ENCODE assay signal across 39 cellular contexts in the genomic region with DNA sequence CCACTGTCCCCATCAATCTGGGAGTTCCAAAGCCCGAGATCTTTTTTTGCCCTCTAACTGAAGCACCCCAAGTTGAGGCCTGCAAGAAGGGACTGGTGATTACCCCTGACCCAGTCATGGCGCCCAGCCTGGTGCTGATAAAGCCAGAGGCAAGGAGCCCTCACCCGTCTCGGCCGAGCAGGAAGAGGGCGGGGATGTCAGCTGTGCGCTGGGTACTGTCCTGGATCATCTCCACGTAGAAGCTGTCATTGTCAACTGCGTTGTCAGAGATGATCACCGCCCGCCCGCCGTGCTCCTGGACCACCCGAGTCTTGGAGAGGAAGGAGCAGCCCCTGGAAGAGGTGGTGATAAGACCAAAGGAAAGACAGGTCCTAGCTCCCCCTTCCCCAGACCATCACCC. TPM values are rescaled to one million over a fixed set of nuclear protein-coding genes. Genes with fewer than 3 reads are reported as not detected.
"Had no signal": no experiment of that assay in that cellular context is flagged by ENCODE, and none has a peak within 500 bp of the region (broad histone marks: within the 10 kb centered on the region; RNA-seq: fewer than 3 reads in every experiment).

No MANE protein-coding gene starts in this region.

- H3K27ac Mint-ChIP-seq: activated CD4-positive, alpha-beta memory T cell treated with anti-CD3 and anti-CD28 coated beads for 36 hours; activated CD4-positive, alpha-beta T cell treated with anti-CD3 and anti-CD28 coated beads for 36 hours; activated CD4-positive, alpha-beta T cell treated with anti-CD3 and anti-CD28 coated beads, Interleukin-2, amount 10 ng/mL, durations not matched to agents 24 days and 14 days; activated naive CD4-positive, alpha-beta T cell treated with anti-CD3 and anti-CD28 coated beads for 36 hours; activated naive CD8-positive, alpha-beta T cell treated with anti-CD3 and anti-CD28 coated beads for 36 hours; activated naive CD8-positive, alpha-beta T cell treated with anti-CD3 and anti-CD28 coated beads, Interleukin-2, amount 50 U/mL, for 24 hours; activated T-helper 1 cell treated with anti-CD3 and anti-CD28 coated beads, Interleukin-12 subunit alpha, Interleukin-12 subunit beta, Interleukin-2, Interleukin-4 antibody, amounts not matched to agents 30 ng/mL and 10 ng/mL and 1 ng/mL, durations not matched to agents 14 hours and 24 hours and 36 hours; activated T-helper 2 cell treated with anti-CD3 and anti-CD28 coated beads, Interferon-gamma antibody, Interleukin-2, Interleukin-4, amounts not matched to agents 10 μg/mL and 5 μg/mL and 100 μg/mL, durations not matched to agents 14 hours and 24 hours and 36 hours had no signal

- H3K27me3 ChIP-seq: adrenal gland, body of pancreas, esophagus squamous epithelium, gastroesophageal sphincter had no signal

- H3K9me3 Mint-ChIP-seq: activated CD4-positive, alpha-beta memory T cell treated with anti-CD3 and anti-CD28 coated beads for 36 hours; activated CD4-positive, alpha-beta T cell treated with anti-CD3 and anti-CD28 coated beads, Interleukin-2, amount 10 ng/mL, durations not matched to agents 24 days and 14 days; activated naive CD4-positive, alpha-beta T cell treated with anti-CD3 and anti-CD28 coated beads for 36 hours; activated naive CD4-positive, alpha-beta T cell treated with anti-CD3 and anti-CD28 coated beads, Interleukin-2, amount 50 U/mL, for 24 hours; activated naive CD8-positive, alpha-beta T cell treated with anti-CD3 and anti-CD28 coated beads for 36 hours; activated naive CD8-positive, alpha-beta T cell treated with anti-CD3 and anti-CD28 coated beads, Interleukin-2, amount 50 U/mL, for 24 hours; activated T-helper 1 cell treated with anti-CD3 and anti-CD28 coated beads, Interleukin-12 subunit alpha, Interleukin-12 subunit beta, Interleukin-2, Interleukin-4 antibody, amounts not matched to agents 30 ng/mL and 10 ng/mL and 1 ng/mL, durations not matched to agents 14 hours and 24 hours and 36 hours; activated T-helper 2 cell treated with anti-CD3 and anti-CD28 coated beads, Interferon-gamma antibody, Interleukin-2, Interleukin-4, amounts not matched to agents 10 μg/mL and 5 μg/mL and 100 μg/mL, durations not matched to agents 14 hours and 24 hours and 36 hours; effector memory CD8-positive, alpha-beta T cell had no signal

- H3K27ac ChIP-seq: adrenal gland, body of pancreas, epithelial cell of prostate, esophagus squamous epithelium, gastroesophageal sphincter had no signal

- DNase-seq: activated CD4-positive, alpha-beta memory T cell treated with anti-CD3 and anti-CD28 coated beads for 36 hours; activated CD4-positive, alpha-beta T cell treated with anti-CD3 and anti-CD28 coated beads for 36 hours; activated CD4-positive, alpha-beta T cell treated with anti-CD3 and anti-CD28 coated beads, Interleukin-2, amount 10 ng/mL, durations not matched to agents 24 days and 14 days; activated CD4-positive, CD25-positive, alpha-beta regulatory T cell; activated CD4-positive, CD25-positive, alpha-beta regulatory T cell treated with anti-CD3 and anti-CD28 coated beads, Interleukin-2, amount 50 U/mL, for 72 hours; activated CD8-positive, alpha-beta memory T cell treated with anti-CD3 and anti-CD28 coated beads, Interleukin-2, amount 10 ng/mL, durations not matched to agents 7 days and 5 days; activated CD8-positive, alpha-beta memory T cell treated with anti-CD3 and anti-CD28 coated beads, Interleukin-2, amount 50 U/mL, for 4 hours; activated CD8-positive, alpha-beta T cell treated with anti-CD3 and anti-CD28 coated beads, Interleukin-2, amount 10 ng/mL, durations not matched to agents 7 days and 5 days; activated effector memory CD4-positive, alpha-beta T cell treated with anti-CD3 and anti-CD28 coated beads, Interleukin-2, amount 50 U/mL, for 16 hours; activated naive CD4-positive, alpha-beta T cell treated with anti-CD3 and anti-CD28 coated beads for 36 hours; activated naive CD8-positive, alpha-beta T cell treated with anti-CD3 and anti-CD28 coated beads for 36 hours; activated naive CD8-positive, alpha-beta T cell treated with anti-CD3 and anti-CD28 coated beads, Interleukin-2, amount 50 U/mL, for 24 hours; activated T-cell treated with anti-CD3 and anti-CD28 coated beads, Interleukin-2, amount 50 U/mL, for 1 hour; activated T-cell treated with anti-CD3 and anti-CD28 coated beads, Interleukin-2, amount 50 U/mL, for 48 hours; adrenal gland; amygdala; aorta; body of pancreas; caudate nucleus; cortex of kidney; dermis blood vessel endothelial cell; effector CD4-positive, alpha-beta T cell; effector memory CD8-positive, alpha-beta T cell; esophagus squamous epithelium; foreskin melanocyte; T-helper 2 cell had no signal

- H3K4me3 Mint-ChIP-seq: activated CD4-positive, alpha-beta memory T cell treated with anti-CD3 and anti-CD28 coated beads for 36 hours; activated CD4-positive, alpha-beta T cell treated with anti-CD3 and anti-CD28 coated beads for 36 hours; activated CD4-positive, alpha-beta T cell treated with anti-CD3 and anti-CD28 coated beads, Interleukin-2, amount 10 ng/mL, durations not matched to agents 24 days and 14 days; activated CD8-positive, alpha-beta memory T cell treated with anti-CD3 and anti-CD28 coated beads, Interleukin-2, amount 10 ng/mL, durations not matched to agents 7 days and 5 days; activated CD8-positive, alpha-beta T cell treated with anti-CD3 and anti-CD28 coated beads, Interleukin-2, amount 10 ng/mL, durations not matched to agents 7 days and 5 days; activated naive CD4-positive, alpha-beta T cell treated with anti-CD3 and anti-CD28 coated beads for 36 hours; activated naive CD4-positive, alpha-beta T cell treated with anti-CD3 and anti-CD28 coated beads, Interleukin-2, amount 50 U/mL, for 24 hours; activated naive CD8-positive, alpha-beta T cell treated with anti-CD3 and anti-CD28 coated beads for 36 hours; activated naive CD8-positive, alpha-beta T cell treated with anti-CD3 and anti-CD28 coated beads, Interleukin-2, amount 50 U/mL, for 24 hours; activated T-helper 1 cell treated with anti-CD3 and anti-CD28 coated beads, Interleukin-12 subunit alpha, Interleukin-12 subunit beta, Interleukin-2, Interleukin-4 antibody, amounts not matched to agents 30 ng/mL and 10 ng/mL and 1 ng/mL, durations not matched to agents 14 hours and 24 hours and 36 hours; effector memory CD8-positive, alpha-beta T cell had no signal

- H3K9me3 ChIP-seq: adrenal gland, body of pancreas, esophagus squamous epithelium, gastroesophageal sphincter had no signal

- H3K27me3 Mint-ChIP-seq: activated CD4-positive, alpha-beta T cell treated with anti-CD3 and anti-CD28 coated beads for 36 hours; activated CD4-positive, alpha-beta T cell treated with anti-CD3 and anti-CD28 coated beads, Interleukin-2, amount 10 ng/mL, durations not matched to agents 24 days and 14 days; activated CD8-positive, alpha-beta memory T cell treated with anti-CD3 and anti-CD28 coated beads, Interleukin-2, amount 10 ng/mL, durations not matched to agents 7 days and 5 days; activated naive CD4-positive, alpha-beta T cell treated with anti-CD3 and anti-CD28 coated beads, Interleukin-2, amount 50 U/mL, for 24 hours; activated naive CD8-positive, alpha-beta T cell treated with anti-CD3 and anti-CD28 coated beads for 36 hours; activated naive CD8-positive, alpha-beta T cell treated with anti-CD3 and anti-CD28 coated beads, Interleukin-2, amount 50 U/mL, for 24 hours; effector memory CD8-positive, alpha-beta T cell had no signal

- ATAC-seq: activated CD4-positive, alpha-beta T cell treated with anti-CD3 and anti-CD28 coated beads for 36 hours; activated CD8-positive, alpha-beta memory T cell treated with anti-CD3 and anti-CD28 coated beads, Interleukin-2, amount 10 ng/mL, durations not matched to agents 7 days and 5 days; activated CD8-positive, alpha-beta T cell treated with anti-CD3 and anti-CD28 coated beads, Interleukin-2, amount 10 ng/mL, durations not matched to agents 7 days and 5 days; activated naive CD8-positive, alpha-beta T cell treated with anti-CD3 and anti-CD28 coated beads, Interleukin-2, amount 50 U/mL, for 24 hours; body of pancreas; effector memory CD8-positive, alpha-beta T cell; gastroesophageal sphincter had no signal

- H3K4me3 ChIP-seq: adrenal gland, body of pancreas, esophagus squamous epithelium, gastroesophageal sphincter had no signal

- H3K36me3 Mint-ChIP-seq: activated naive CD8-positive, alpha-beta T cell treated with anti-CD3 and anti-CD28 coated beads for 36 hours had no signal

RNA-seq across cellular contexts. Expression of a gene that starts 26.3 kb away (rescaled TPM):
- total RNA-seq: activated CD4-positive, alpha-beta memory T cell treated with anti-CD3 and anti-CD28 coated beads for 36 hours; activated CD4-positive, alpha-beta T cell treated with anti-CD3 and anti-CD28 coated beads for 36 hours; activated CD4-positive, alpha-beta T cell treated with anti-CD3 and anti-CD28 coated beads, Interleukin-2, amount 10 ng/mL, durations not matched to agents 24 days and 14 days; activated CD8-positive, alpha-beta memory T cell treated with anti-CD3 and anti-CD28 coated beads for 36 hours; activated CD8-positive, alpha-beta memory T cell treated with anti-CD3 and anti-CD28 coated beads, Interleukin-2, amount 10 ng/mL, durations not matched to agents 7 days and 5 days; activated CD8-positive, alpha-beta T cell treated with anti-CD3 and anti-CD28 coated beads, Interleukin-2, amount 10 ng/mL, durations not matched to agents 7 days and 5 days; activated naive CD4-positive, alpha-beta T cell treated with anti-CD3 and anti-CD28 coated beads for 36 hours; activated naive CD8-positive, alpha-beta T cell treated with anti-CD3 and anti-CD28 coated beads for 36 hours; activated T-helper 1 cell treated with anti-CD3 and anti-CD28 coated beads, Interleukin-12 subunit alpha, Interleukin-12 subunit beta, Interleukin-2, Interleukin-4 antibody, amounts not matched to agents 30 ng/mL and 10 ng/mL and 1 ng/mL, durations not matched to agents 14 hours and 24 hours and 36 hours; activated T-helper 2 cell treated with anti-CD3 and anti-CD28 coated beads, Interferon-gamma antibody, Interleukin-2, Interleukin-4, amounts not matched to agents 10 μg/mL and 5 μg/mL and 100 μg/mL, durations not matched to agents 14 hours and 24 hours and 36 hours; adrenal gland; aorta; body of pancreas; chondrocyte; dermis blood vessel endothelial cell; endothelial cell of umbilical vein; esophagus squamous epithelium; fibroblast of lung; fibroblast of villous mesenchyme; gastroesophageal sphincter; glomerular endothelial cell; T-helper 1 cell treated with Interleukin-12 subunit alpha and Interleukin-12 subunit beta and Interleukin-4 antibody, amounts not matched to agents 30 ng/mL and 1 ng/mL, for 36 hours had no signal
- polyA plus RNA-seq: aorta, endothelial cell of umbilical vein, esophagus, fibroblast of lung had no signal
